Comparison of ENCODE assay signal across 8 cellular contexts in the genomic region with DNA sequence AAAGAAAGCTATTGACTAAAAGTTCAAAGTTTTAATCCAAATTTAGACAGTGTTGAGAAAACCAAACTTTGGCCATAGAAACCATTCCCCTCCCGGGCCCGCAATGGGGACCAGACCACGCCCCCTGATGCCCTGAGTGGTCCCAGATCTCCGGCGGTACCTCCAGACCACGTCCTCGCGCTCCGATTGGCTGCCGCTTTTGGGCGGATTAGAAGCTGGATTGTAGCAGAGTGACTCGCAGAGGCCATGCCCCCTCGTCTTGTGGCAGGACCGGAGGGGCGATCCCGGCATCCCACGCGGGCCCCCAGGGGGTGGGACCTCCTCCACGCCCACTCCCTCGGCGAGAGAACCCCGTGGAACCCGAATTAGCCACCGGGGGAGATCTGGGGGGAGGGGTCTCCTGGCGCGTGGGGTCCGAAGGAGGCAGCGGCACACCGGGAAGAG. TPM values are rescaled to one million over a fixed set of nuclear protein-coding genes. Genes with fewer than 3 reads are reported as not detected.
DNase-seq lines count a peak whose midpoint lies in the region; TF ChIP-seq lines count a peak whose summit lies in the region.

No MANE protein-coding gene starts in this region.

- peak overlapping the region; percentile 50 for H3K4me3 ChIP-seq in GM12875 (ENCODE audit: low read depth, low read length)
- peak overlapping the region; percentile 63 to 71 for H3K4me3 ChIP-seq in SK-N-SH (ENCODE audit: low read depth in 2 of 2, low read length in 1 of 2)
- peak overlapping the region; percentile 37 for H3K4me3 ChIP-seq in cardiac muscle cell
- peak overlapping the region in 2 of 4 donors; percentile 29 to 42 for H3K4me3 ChIP-seq in transverse colon

- H4K20me1 ChIP-seq in SK-N-SH (ENCODE audit: insufficient read depth), result no peaks in the 10 kb centered on the region

- H3K27ac Mint-ChIP-seq in IgD-negative memory B cell, result peak overlapping the region; percentile 23 to 88 (median 41)
- H3K27ac Mint-ChIP-seq in activated naive CD8-positive, alpha-beta T cell treated with anti-CD3 and anti-CD28 coated beads for 36 hours, result peak overlapping the region; percentile 25

- TF ChIP-seq RAD21 in SK-N-SH (IDR thresholded peaks at IDR 0.05; ENCODE audit: low read length), result no peak

- H3K27me3 ChIP-seq in SK-N-SH (ENCODE audit: insufficient read depth), result no peaks in the 10 kb centered on the region
- H3K27me3 ChIP-seq in cardiac muscle cell, result no peaks in the 10 kb centered on the region
- H3K27me3 ChIP-seq in transverse colon, result no peaks in the 10 kb centered on the region

- POLR2A ChIA-PET in SK-N-SH (lab: Yijun Ruan, JAX), result interaction anchor here (0.6 to 1.5 kb wide), 3 partner anchors 40 to 134 kb away, joined by 3 to 5 read pairs (median 4); no protein-coding TSS in a partner anchor

- in situ Hi-C loops in transverse colon (cut with MboI; ENCODE audit: low pct_ligation_motif_present in 1 of 4, low pct_unique_long_range_greater_than_20kb in 1 of 4, low sequenced_read_pairs in 3 of 4), result loop anchor here in 2 of 4 donors (5.0 kb wide), 1 partner anchor 45 kb away; no protein-coding TSS in a partner anchor

- H3K4me2 ChIP-seq in SK-N-SH, result peak overlapping the region; percentile 90

- DNase-seq in SK-N-SH (peak; percentile 95), cardiac muscle cell (ENCODE audit: low read depth in 1 of 2, low spot score in 1 of 2) (peak; percentile 90 to 96), posterior cingulate gyrus (peak; percentile 61 to 98 (median 87)), transverse colon (peak; percentile 80), SW480 (ENCODE audit: low spot score) (no peak)
- peak; percentile 88 for DNase-seq in activated naive CD8-positive, alpha-beta T cell treated with anti-CD3 and anti-CD28 coated beads for 36 hours

- H3K27me3 Mint-ChIP-seq in IgD-negative memory B cell, result peaks cover 1% of the 10 kb centered on the region
- H3K27me3 Mint-ChIP-seq in activated naive CD8-positive, alpha-beta T cell treated with anti-CD3 and anti-CD28 coated beads for 36 hours, result peaks cover 10% of the 10 kb centered on the region

- peaks cover 11 to 19% (median 12%) of the 10 kb centered on the region in 3 donors for H3K4me1 Mint-ChIP-seq in IgD-negative memory B cell
- peaks cover 19% of the 10 kb centered on the region for H3K4me1 Mint-ChIP-seq in activated naive CD8-positive, alpha-beta T cell treated with anti-CD3 and anti-CD28 coated beads for 36 hours

- 0% methylated on average over 2 of the region's 29 CpGs for WGBS in SK-N-SH (ENCODE audit: low lambda C conversion rate)
- WGBS in transverse colon (ENCODE audit: low coverage in 1 of 2), 2 donors, result 32% methylated on average over 26 of the region's 29 CpGs; no CpG with 5 or more reads in 1 of the 2 donors

- no peaks in the 10 kb centered on the region for H3K9me3 Mint-ChIP-seq in IgD-negative memory B cell
- H3K9me3 Mint-ChIP-seq in activated naive CD8-positive, alpha-beta T cell treated with anti-CD3 and anti-CD28 coated beads for 36 hours, result no peaks in the 10 kb centered on the region

- TF ChIP-seq EP300 in SK-N-SH (IDR thresholded peaks at IDR 0.05; ENCODE audit: borderline replicate concordance in 1 of 2, low read depth in 1 of 2, low read length in 1 of 2), result no peak
- no peak for TF ChIP-seq EP300 in transverse colon (IDR thresholded peaks at IDR 0.05; ENCODE audit: low read depth)

- H3K4me3 Mint-ChIP-seq in IgD-negative memory B cell, result peak overlapping the region; percentile 77 to 96 (median 88)
- peak overlapping the region; percentile 83 for H3K4me3 Mint-ChIP-seq in activated naive CD8-positive, alpha-beta T cell treated with anti-CD3 and anti-CD28 coated beads for 36 hours

- H3K9me2 ChIP-seq in SK-N-SH, result no peaks in the 10 kb centered on the region

- intact Hi-C loops in posterior cingulate gyrus (cut with DNase I), result no loop called here
- intact Hi-C loops in transverse colon (cut with DNase I; ENCODE audit: low total_unique reads), result loop anchor here (2.0 kb wide), 1 partner anchor 42 kb away; no protein-coding TSS in a partner anchor

- peak overlapping the region; percentile 83 to 89 for H3K27ac ChIP-seq in SK-N-SH (ENCODE audit: low read depth in 2 of 2, low read length in 1 of 2)
- peak overlapping the region; percentile 63 for H3K27ac ChIP-seq in cardiac muscle cell
- peak overlapping the region; percentile 64 to 70 (median 68) for H3K27ac ChIP-seq in transverse colon

- peaks cover 21% of the 10 kb centered on the region for H3F3A ChIP-seq in SK-N-SH (replicated peaks; ENCODE audit: insufficient read depth)

- H3K79me2 ChIP-seq in SK-N-SH (ENCODE audit: insufficient read depth), result no peaks in the 10 kb centered on the region

- H2AFZ ChIP-seq in SK-N-SH (ENCODE audit: low read depth), result peak overlapping the region; percentile 96

- no peak for TF ChIP-seq POLR2A in transverse colon (IDR thresholded peaks at IDR 0.05)

- H3K36me3 Mint-ChIP-seq in IgD-negative memory B cell, result no peaks in the 10 kb centered on the region
- no peaks in the 10 kb centered on the region for H3K36me3 Mint-ChIP-seq in activated naive CD8-positive, alpha-beta T cell treated with anti-CD3 and anti-CD28 coated beads for 36 hours

- peaks cover 0 to 12% of the 10 kb centered on the region in 2 experiments; a peak in 1 of 4 replicates for H3K4me1 ChIP-seq in SK-N-SH (ENCODE audit: control insufficient read depth in 1 of 2, insufficient read depth in 2 of 2, low read depth in 1 of 2, low read length in 1 of 2)
- no peaks in the 10 kb centered on the region for H3K4me1 ChIP-seq in cardiac muscle cell (ENCODE audit: low read depth)
- peaks cover 0 to 19% (median 9%) of the 10 kb centered on the region in 4 donors for H3K4me1 ChIP-seq in transverse colon

- TF ChIP-seq CTCF in GM12875 (IDR thresholded peaks at IDR 0.05; ENCODE audit: borderline replicate concordance, insufficient read depth, low read depth, low read length) (no peak), SK-N-SH (IDR thresholded peaks at IDR 0.05) (no peak), cardiac muscle cell (IDR thresholded peaks at IDR 0.05; ENCODE audit: low read depth, low read length) (no peak), transverse colon (IDR thresholded peaks at IDR 0.05) (no peak)

- H3K36me3 ChIP-seq in SK-N-SH (replicated peaks in 1 of 2; ENCODE audit: control insufficient read depth in 1 of 2, insufficient read depth in 2 of 2, low read length in 1 of 2) (no peaks in the 10 kb centered on the region), cardiac muscle cell (no peaks in the 10 kb centered on the region), transverse colon (no peaks in the 10 kb centered on the region)

- H3K9me3 ChIP-seq in SK-N-SH (no peaks in the 10 kb centered on the region), cardiac muscle cell (ENCODE audit: low read depth) (no peaks in the 10 kb centered on the region), transverse colon (no peaks in the 10 kb centered on the region)

- CTCF ChIA-PET in SK-N-SH (lab: Yijun Ruan, JAX), result interaction anchor here (1.2 to 15.2 kb wide), 10 partner anchors 8 to 191 kb away, joined by 4 to 457 read pairs (median 9); a partner anchor contains a TSS

- H3K9ac ChIP-seq in SK-N-SH, result peak overlapping the region; percentile 69

TF ChIP-seq in SK-N-SH, 30 proteins besides CTCF, POLR2A, EP300 and RAD21:
- TF ChIP-seq ELF1 (IDR thresholded peaks at IDR 0.05) (no peak), POLR2AphosphoS5 (IDR thresholded peaks at IDR 0.05; ENCODE audit: low read depth, low read length) (peak; percentile 67; the same call in 1 of the 2 replicates), MXI1 (IDR thresholded peaks at IDR 0.05; ENCODE audit: low read depth, low read length) (peak; percentile 86), RFX5 (IDR thresholded peaks at IDR 0.05; ENCODE audit: low read length) (0 out of 2 replicates have a peak, but pooled peaks have one; percentile 68)
- TF ChIP-seq, protein P1, sequence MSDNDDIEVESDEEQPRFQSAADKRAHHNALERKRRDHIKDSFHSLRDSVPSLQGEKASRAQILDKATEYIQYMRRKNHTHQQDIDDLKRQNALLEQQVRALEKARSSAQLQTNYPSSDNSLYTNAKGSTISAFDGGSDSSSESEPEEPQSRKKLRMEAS (IDR thresholded peaks at IDR 0.05; ENCODE audit: low read depth), result peak; percentile 70

RNA-seq across cellular contexts. Expression of a gene that starts 0.8 kb away (rescaled TPM):
- polyA plus RNA-seq in IgD-negative memory B cell (1.2 TPM), SK-N-SH (2012; rRNA removed) (27.9 and 29.7 TPM in 2 replicates), cardiac muscle cell (31.7 and 35.1 TPM in 2 replicates)
- polyA plus RNA-seq in SK-N-SH (2012; cell fraction: cytosol; rRNA removed), result 15.9 and 18.2 TPM in 2 replicates
- 48.3 and 48.4 TPM in 2 replicates for polyA plus RNA-seq in SK-N-SH (2012; cell fraction: nucleus; rRNA removed)
- total RNA-seq in activated naive CD8-positive, alpha-beta T cell treated with anti-CD3 and anti-CD28 coated beads for 36 hours, result under 1 TPM; 0.35 to 0.66 TPM
- total RNA-seq in cardiac muscle cell (27.5 and 43.1 TPM in 2 replicates), transverse colon (10 to 100 TPM in 1 of 4 donors, 1 to 10 TPM in 3; 3.5 to 15.1 (median 5.4) TPM)

RNA-seq across cellular contexts. Expression of a gene that starts 26.3 kb away (rescaled TPM):
- polyA plus RNA-seq in IgD-negative memory B cell (31.8 TPM), SK-N-SH (2012; rRNA removed) (70.6 and 71.6 TPM in 2 replicates), cardiac muscle cell (154 and 157 TPM in 2 replicates)
- 28.7 and 41.1 TPM in 2 replicates for polyA plus RNA-seq in SK-N-SH (2012; cell fraction: cytosol; rRNA removed)
- polyA plus RNA-seq in SK-N-SH (2012; cell fraction: nucleus; rRNA removed), result 134 and 143 TPM in 2 replicates
- 10 to 100 TPM; 62.6 to 63.6 TPM for total RNA-seq in activated naive CD8-positive, alpha-beta T cell treated with anti-CD3 and anti-CD28 coated beads for 36 hours
- total RNA-seq in cardiac muscle cell (127 and 144 TPM in 2 replicates), transverse colon (10 to 100 TPM; 32.4 to 51.5 (median 42.8) TPM)

RNA-seq across cellular contexts. Expression of a gene that starts 31.3 kb away (rescaled TPM):
- 3.2 TPM for polyA plus RNA-seq in IgD-negative memory B cell
- 4.7 and 5.6 TPM in 2 replicates for polyA plus RNA-seq in SK-N-SH (2012; rRNA removed)
- 2.6 and 3.4 TPM in 2 replicates for polyA plus RNA-seq in SK-N-SH (2012; cell fraction: cytosol; rRNA removed)
- polyA plus RNA-seq in SK-N-SH (2012; cell fraction: nucleus; rRNA removed), result 9.9 and 18.4 TPM in 2 replicates
- total RNA-seq in activated naive CD8-positive, alpha-beta T cell treated with anti-CD3 and anti-CD28 coated beads for 36 hours, result 1 to 10 TPM; 5.8 to 7.6 TPM
- 22.5 and 27.1 TPM in 2 replicates for total RNA-seq in cardiac muscle cell
- polyA plus RNA-seq in cardiac muscle cell, result 29.4 and 37.1 TPM in 2 replicates
- total RNA-seq in transverse colon, result 10 to 100 TPM in 2 of 4 donors, 1 to 10 TPM in 2; 2.6 to 34.4 (median 10.3) TPM

RNA-seq across cellular contexts. Expression of a gene that starts 35.1 kb away (rescaled TPM):
- polyA plus RNA-seq in IgD-negative memory B cell, result 558 TPM
- 62.3 and 73.7 TPM in 2 replicates for polyA plus RNA-seq in SK-N-SH (2012; rRNA removed)
- 63.6 and 64.3 TPM in 2 replicates for polyA plus RNA-seq in SK-N-SH (2012; cell fraction: cytosol; rRNA removed)
- polyA plus RNA-seq in SK-N-SH (2012; cell fraction: nucleus; rRNA removed), result 89.1 and 95.9 TPM in 2 replicates
- total RNA-seq in activated naive CD8-positive, alpha-beta T cell treated with anti-CD3 and anti-CD28 coated beads for 36 hours, result 10 to 100 TPM; 60.8 to 65.4 TPM
- 54.1 and 85.1 TPM in 2 replicates for total RNA-seq in cardiac muscle cell
- 87.6 and 95.7 TPM in 2 replicates for polyA plus RNA-seq in cardiac muscle cell
- 100 to 1,000 TPM in 1 of 4 donors, 10 to 100 TPM in 3; 49.4 to 109 (median 69.5) TPM for total RNA-seq in transverse colon
